ENCODE assay signal across 1 cellular context in genomic region chr14:29215853-29216252, GRCh38.
TF ChIP-seq lines count a peak whose summit lies in the region.

No MANE protein-coding gene starts in this region.

TF ChIP-seq in IMR-90, 13 proteins besides CTCF, POLR2A, EP300 and RAD21:
- TF ChIP-seq CHD1 (IDR thresholded peaks at IDR 0.05; ENCODE audit: low read depth, low read length) = no peak
- TF ChIP-seq MAFK (IDR thresholded peaks at IDR 0.05; ENCODE audit: low read depth, low read length) = no peak
- 0 out of 2 replicates have a peak, but pooled peaks have one; percentile 27 for TF ChIP-seq FOS (IDR thresholded peaks at IDR 0.05; ENCODE audit: low read depth, low read length)
